ENCODE assay signal across 22 cellular contexts in genomic region chr1:31881698-31882000, GRCh38. TPM values are rescaled to one million over a fixed set of nuclear protein-coding genes. Genes with fewer than 3 reads are reported as not detected.
DNase-seq lines count a peak whose midpoint lies in the region; ATAC-seq and TF ChIP-seq lines count a peak whose summit lies in the region.
"Had no signal": no experiment of that assay in that cellular context is flagged by ENCODE, and none has a peak within 500 bp of the region (broad histone marks: within the 10 kb centered on the region; RNA-seq: fewer than 3 reads in every experiment).

No MANE protein-coding gene starts in this region.

- H3K9me3 ChIP-seq in gastroesophageal sphincter = no peaks in the 10 kb centered on the region
- H3K9me3 ChIP-seq: esophagus muscularis mucosa, vagina had no signal

- H3K27ac Mint-ChIP-seq in chondrocyte (ENCODE audit: unreplicated experiment) = peak overlapping the region; percentile 43
- H3K27ac Mint-ChIP-seq: activated CD4-positive, alpha-beta T cell treated with anti-CD3 and anti-CD28 coated beads, Interleukin-2, amount 10 ng/mL, durations not matched to agents 24 days and 14 days; activated naive CD4-positive, alpha-beta T cell treated with anti-CD3 and anti-CD28 coated beads for 36 hours; progenitor cell of endocrine pancreas; stimulated activated naive CD8-positive, alpha-beta T cell treated with anti-CD3 and anti-CD28 coated beads, Interleukin-15, Interleukin-2, amounts not matched to agents 100 ng/mL and 50 ng/mL, for 24 hours had no signal

- H3K36me3 Mint-ChIP-seq in chondrocyte (ENCODE audit: low read depth) = no peaks in the 10 kb centered on the region

- peak; percentile 20 to 23 for ATAC-seq in left cardiac atrium
- no peak for ATAC-seq in HG02852 (IDR thresholded peaks at IDR 0.05; ENCODE audit: unreplicated experiment)
- no peak for ATAC-seq in gastroesophageal sphincter
- ATAC-seq: SK-N-SH treated with all-trans-retinoic acid at 6 μM for 48 hours had no signal

- H3K4me3 ChIP-seq in gastroesophageal sphincter = no peak overlapping the region
- H3K4me3 ChIP-seq: esophagus muscularis mucosa, vagina had no signal

- no peaks in the 10 kb centered on the region for H3K9me3 Mint-ChIP-seq in chondrocyte (ENCODE audit: low read depth)
- H3K9me3 Mint-ChIP-seq: activated CD4-positive, alpha-beta T cell treated with anti-CD3 and anti-CD28 coated beads, Interleukin-2, amount 10 ng/mL, durations not matched to agents 24 days and 14 days; activated naive CD4-positive, alpha-beta T cell treated with anti-CD3 and anti-CD28 coated beads for 36 hours; stimulated activated naive CD8-positive, alpha-beta T cell treated with anti-CD3 and anti-CD28 coated beads, Interleukin-15, Interleukin-2, amounts not matched to agents 100 ng/mL and 50 ng/mL, for 24 hours had no signal

- no peaks in the 10 kb centered on the region for H3K27me3 Mint-ChIP-seq in chondrocyte (ENCODE audit: low read depth)
- H3K27me3 Mint-ChIP-seq: stimulated activated naive CD8-positive, alpha-beta T cell treated with anti-CD3 and anti-CD28 coated beads, Interleukin-15, Interleukin-2, amounts not matched to agents 100 ng/mL and 50 ng/mL, for 24 hours had no signal

- peaks cover 16% of the 10 kb centered on the region for H3K4me1 Mint-ChIP-seq in chondrocyte (ENCODE audit: low read depth)

- DNase-seq in left cardiac atrium = no peak
- DNase-seq in cardiac septum (ENCODE audit: low spot score) = no peak
- no peak for DNase-seq in chondrocyte (ENCODE audit: low spot score)
- DNase-seq in mucosa of gallbladder (ENCODE audit: low spot score) = peak; percentile 22
- DNase-seq in DMS79 (lab: John Stamatoyannopoulos, UW) = no peak
- DNase-seq in SHP77 (lab: John Stamatoyannopoulos, UW) = no peak
- DNase-seq: activated CD4-positive, alpha-beta T cell treated with anti-CD3 and anti-CD28 coated beads, Interleukin-2, amount 10 ng/mL, durations not matched to agents 24 days and 14 days; activated naive CD4-positive, alpha-beta T cell treated with anti-CD3 and anti-CD28 coated beads for 36 hours; activated T-cell treated with anti-CD3 and anti-CD28 coated beads for 4 hours; brain microvascular endothelial cell; Calu3; GDM1; kidney; NCI-H1930; OCI-M1 had no signal

- H3K36me3 ChIP-seq in gastroesophageal sphincter = no peaks in the 10 kb centered on the region
- H3K36me3 ChIP-seq: brain microvascular endothelial cell, esophagus muscularis mucosa, vagina had no signal

- TF ChIP-seq CTCF in chondrocyte (IDR thresholded peaks at IDR 0.05) (no peak), gastroesophageal sphincter (IDR thresholded peaks at IDR 0.05) (no peak)

- TF ChIP-seq EP300 in gastroesophageal sphincter (IDR thresholded peaks at IDR 0.05) = no peak

- H3K27ac ChIP-seq in gastroesophageal sphincter = no peak overlapping the region
- H3K27ac ChIP-seq: brain microvascular endothelial cell, esophagus muscularis mucosa, vagina had no signal

- no peaks in the 10 kb centered on the region for H3K27me3 ChIP-seq in gastroesophageal sphincter
- H3K27me3 ChIP-seq: brain microvascular endothelial cell, esophagus muscularis mucosa, vagina had no signal

- no peak overlapping the region for H3K4me3 Mint-ChIP-seq in chondrocyte (ENCODE audit: unreplicated experiment)
- H3K4me3 Mint-ChIP-seq: activated CD4-positive, alpha-beta T cell treated with anti-CD3 and anti-CD28 coated beads, Interleukin-2, amount 10 ng/mL, durations not matched to agents 24 days and 14 days; activated naive CD4-positive, alpha-beta T cell treated with anti-CD3 and anti-CD28 coated beads for 36 hours; stimulated activated naive CD8-positive, alpha-beta T cell treated with anti-CD3 and anti-CD28 coated beads, Interleukin-15, Interleukin-2, amounts not matched to agents 100 ng/mL and 50 ng/mL, for 24 hours had no signal

- no peak for TF ChIP-seq POLR2A in gastroesophageal sphincter (IDR thresholded peaks at IDR 0.05)

- peaks cover 0 to 12% (median 0%) of the 10 kb centered on the region in 3 donors for H3K4me1 ChIP-seq in gastroesophageal sphincter
- H3K4me1 ChIP-seq: vagina had no signal

- intact Hi-C loops in left cardiac atrium (cut with DNase I) = no loop called here
- intact Hi-C loops in cardiac septum (cut with DNase I) = no loop called here

- 14 to 38% methylated on average over 3 to 4 of the region's 5 CpGs for WGBS in gastroesophageal sphincter (ENCODE audit: low coverage in 1 of 2), 2 donors

RNA-seq across cellular contexts. Expression of gene PTP4A2, which starts 56.5 kb away (rescaled TPM):
- total RNA-seq in left cardiac atrium (100 to 1,000 TPM; 281 to 449 TPM), cardiac septum (216 TPM), chondrocyte (155 to 204 TPM (median 197 TPM) in 3 replicates), mucosa of gallbladder (274 TPM), gastroesophageal sphincter (100 to 1,000 TPM; 203 to 273 (median 250) TPM)

Comparison
In these comparisons a context has a peak if more than half of its experiments do, and no peak if none do; other contexts are left out.
1. ATAC-seq: peak in left cardiac atrium (2 of 2); none in HG02852 (single experiment) and gastroesophageal sphincter (single experiment).